In genomic region chr10:96334888-96335526, GRCh38 we compare ENCODE assay signal across 8 cellular contexts. TPM values are rescaled to one million over a fixed set of nuclear protein-coding genes. Genes with fewer than 3 reads are reported as not detected.
A peak's percentile ranks its signal among the peaks of the same experiment; 100 is the strongest.
DNase-seq lines count a peak whose midpoint lies in the region; ATAC-seq, FAIRE-seq and TF ChIP-seq lines count a peak whose summit lies in the region.

No MANE protein-coding gene starts in this region.

- no peaks in the 10 kb centered on the region for H3K36me3 ChIP-seq in OCI-LY1 (ENCODE audit: insufficient read depth, low read length)
- no peaks in the 10 kb centered on the region for H3K36me3 ChIP-seq in esophagus squamous epithelium
- H3K36me3 ChIP-seq in neural progenitor cell = no peaks in the 10 kb centered on the region
- no peaks in the 10 kb centered on the region for H3K36me3 ChIP-seq in aorta (ENCODE audit: control insufficient read depth in 1 of 2, insufficient read depth in 2 of 2, low read length in 1 of 2)

- H3K27me3 ChIP-seq in OCI-LY1 (ENCODE audit: insufficient read depth, low read length) (no peaks in the 10 kb centered on the region), esophagus squamous epithelium (peaks cover 0 to 61% (median 0%) of the 10 kb centered on the region in 4 donors), neural progenitor cell (no peaks in the 10 kb centered on the region), aorta (ENCODE audit: control insufficient read depth in 1 of 2, insufficient read depth in 2 of 2, low read length in 1 of 2) (peaks cover 0 to 2% of the 10 kb centered on the region in 2 donors)

- H3F3A ChIP-seq in OCI-LY1 (ENCODE audit: insufficient read depth, low read length) = no peaks in the 10 kb centered on the region
- H3F3A ChIP-seq in neural progenitor cell (ENCODE audit: low read depth) = peaks cover 18% of the 10 kb centered on the region

- peak; percentile 57 for FAIRE-seq in GM12891 (lab: Jason Lieb, UNC)

- H3K4me3 ChIP-seq in AG10803 (ENCODE audit: low read length) = no peak overlapping the region
- no peak overlapping the region for H3K4me3 ChIP-seq in OCI-LY1 (ENCODE audit: low read depth, low read length, poor library complexity, severe bottlenecking)
- H3K4me3 ChIP-seq in esophagus squamous epithelium = no peak overlapping the region
- no peak overlapping the region for H3K4me3 ChIP-seq in neural progenitor cell
- H3K4me3 ChIP-seq in aorta (ENCODE audit: low read length in 2 of 2) = no peak overlapping the region

- no peak overlapping the region for H3K4me2 ChIP-seq in OCI-LY1 (ENCODE audit: low read length)
- H3K4me2 ChIP-seq in neural progenitor cell = no peak overlapping the region

- H3K27ac Mint-ChIP-seq in neural progenitor cell = no peak overlapping the region

- no peaks in the 10 kb centered on the region for H3K36me3 Mint-ChIP-seq in neural progenitor cell

- H3K79me2 ChIP-seq in OCI-LY1 (ENCODE audit: insufficient read depth, low read length) (no peaks in the 10 kb centered on the region), neural progenitor cell (ENCODE audit: low read depth) (no peaks in the 10 kb centered on the region)

- no peaks in the 10 kb centered on the region for H3K9me2 ChIP-seq in OCI-LY1 (ENCODE audit: low read depth, low read length)

- H3K9ac ChIP-seq in OCI-LY1 (ENCODE audit: low read length) = no peak overlapping the region
- H3K9ac ChIP-seq in neural progenitor cell = no peak overlapping the region

- H3K4me1 ChIP-seq in OCI-LY1 (ENCODE audit: insufficient read depth, low read length, severe bottlenecking) (no peaks in the 10 kb centered on the region), esophagus squamous epithelium (no peaks in the 10 kb centered on the region), neural progenitor cell (peaks cover 22% of the 10 kb centered on the region), aorta (ENCODE audit: control insufficient read depth in 1 of 2, insufficient read depth in 2 of 2, low read length in 2 of 2) (peaks cover 0 to 1% of the 10 kb centered on the region in 2 donors)

- H3K27ac ChIP-seq in OCI-LY1 (ENCODE audit: low read depth, low read length, poor library complexity, severe bottlenecking) (no peak overlapping the region), esophagus squamous epithelium (no peak overlapping the region), neural progenitor cell (no peak overlapping the region), aorta (ENCODE audit: low read depth in 1 of 2, low read length in 2 of 2) (no peak overlapping the region)

- H3K9me3 ChIP-seq in OCI-LY1 (ENCODE audit: low read length) (no peaks in the 10 kb centered on the region), esophagus squamous epithelium (no peaks in the 10 kb centered on the region), neural progenitor cell (ENCODE audit: low read depth) (no peaks in the 10 kb centered on the region), aorta (ENCODE audit: control insufficient read depth, low read length) (no peaks in the 10 kb centered on the region)

- H2AFZ ChIP-seq in OCI-LY1 (ENCODE audit: low read length) (no peak overlapping the region), neural progenitor cell (replicated peaks) (peak overlapping the region; percentile 84)

- no peak overlapping the region for H3K4me3 Mint-ChIP-seq in neural progenitor cell

- no peaks in the 10 kb centered on the region for H3K27me3 Mint-ChIP-seq in neural progenitor cell (ENCODE audit: insufficient read depth, low read depth)

- TF ChIP-seq POLR2A in GM12891 (IDR thresholded peaks at IDR 0.05; ENCODE audit: low read depth, low read length) (no peak), esophagus squamous epithelium (IDR thresholded peaks at IDR 0.05) (no peak)

- 41 to 49% methylated on average over 4 of the region's 4 CpGs for whole genome bisulfite sequencing in esophagus squamous epithelium, 2 donors
- 33 to 37% methylated on average over 4 of the region's 4 CpGs for WGBS in aorta, 2 donors

- H4K20me1 ChIP-seq in OCI-LY1 (ENCODE audit: insufficient read depth, low read length) (no peaks in the 10 kb centered on the region), neural progenitor cell (ENCODE audit: low read depth) (no peaks in the 10 kb centered on the region)

- no peak for ATAC-seq in HG02678 (IDR thresholded peaks at IDR 0.05; ENCODE audit: unreplicated experiment)
- no peak for ATAC-seq in GM19324 (IDR thresholded peaks at IDR 0.05; ENCODE audit: low FRiP score, unreplicated experiment)
- no peak for ATAC-seq in aorta (ENCODE audit: low FRiP score)

- peaks cover 2% of the 10 kb centered on the region for H3K4me1 Mint-ChIP-seq in neural progenitor cell

- peak; percentile 49 for DNase-seq in AG10803 (ENCODE audit: low read depth)
- DNase-seq in GM12891 (ENCODE audit: insufficient read length, low spot score) = no peak
- DNase-seq in esophagus squamous epithelium (lab: John Stamatoyannopoulos, UW) = no peak
- peak; percentile 70 for DNase-seq in neural progenitor cell (ENCODE audit: low spot score)
- DNase-seq in aorta = no peak

- intact Hi-C loops in esophagus squamous epithelium (cut with DNase I) = no loop called here
- intact Hi-C loops in aorta (cut with DNase I) = no loop called here

- no peaks in the 10 kb centered on the region for H3K9me3 Mint-ChIP-seq in neural progenitor cell

- TF ChIP-seq CTCF in AG10803 (conservative IDR thresholded peaks at IDR 0.05; ENCODE audit: low read length) (peak; percentile 87), OCI-LY1 (IDR thresholded peaks at IDR 0.05; ENCODE audit: low read length) (peak; percentile 34; the same call in 1 of the 2 replicates), esophagus squamous epithelium (IDR thresholded peaks at IDR 0.05) (peak; percentile 36 to 64 (median 50)), neural progenitor cell (IDR thresholded peaks at IDR 0.05) (peak; percentile 89)

TF ChIP-seq in GM12891, 5 proteins besides CTCF, POLR2A, EP300 and RAD21:
- TF ChIP-seq PAX5 (IDR thresholded peaks at IDR 0.05; ENCODE audit: insufficient read depth, low read length, severe bottlenecking) (no peak), POU2F2 (IDR thresholded peaks at IDR 0.05; ENCODE audit: low read depth, low read length) (no peak), SPI1 (IDR thresholded peaks at IDR 0.05; ENCODE audit: low read depth, low read length) (no peak), TAF1 (IDR thresholded peaks at IDR 0.05; ENCODE audit: low read depth, low read length) (no peak), POLR2AphosphoS5 (IDR thresholded peaks at IDR 0.05; ENCODE audit: low read depth, low read length) (no peak)

RNA-seq across cellular contexts. Expression of gene OPALIN, which starts 23.8 kb away (rescaled TPM):
- not detected for polyA plus RNA-seq in GM12891 (2012; ENCODE audit: low read depth, missing spikeins)
- total RNA-seq in esophagus squamous epithelium (not detected), neural progenitor cell (ENCODE audit: low replicate concordance) (not detected in 2 replicates), aorta (not detected)
- polyA plus RNA-seq in aorta = not detected

RNA-seq across cellular contexts. Expression of gene DNTT, which starts 30.8 kb away (rescaled TPM):
- not detected for polyA plus RNA-seq in GM12891 (2012; ENCODE audit: low read depth, missing spikeins)
- total RNA-seq in esophagus squamous epithelium = not detected
- not detected in 2 replicates for total RNA-seq in neural progenitor cell (ENCODE audit: low replicate concordance)
- total RNA-seq in aorta = not detected
- polyA plus RNA-seq in aorta = not detected

Comparison
In these comparisons a context has a peak if more than half of its experiments do, and no peak if none do; other contexts are left out.
1. DNase-seq: peak in AG10803 (single experiment) and neural progenitor cell (single experiment); none in GM12891 (single experiment), esophagus squamous epithelium (single experiment) and aorta (0 of 2).
2. CTCF ChIP-seq: peak in every context shown above with its lines; median percentile 89 in neural progenitor cell; 87 in AG10803; 50 in esophagus squamous epithelium; 34 in OCI-LY1.